ENCODE assay signal across 13 cellular contexts in genomic region chr12:113167868-113168267, GRCh38. TPM values are rescaled to one million over a fixed set of nuclear protein-coding genes. Genes with fewer than 3 reads are reported as not detected.
A peak's percentile ranks its signal among the peaks of the same experiment; 100 is the strongest.
DNase-seq lines count a peak whose midpoint lies in the region; ATAC-seq and TF ChIP-seq lines count a peak whose summit lies in the region.
"Had no signal": no experiment of that assay in that cellular context is flagged by ENCODE, and none has a peak within 500 bp of the region (broad histone marks: within the 10 kb centered on the region; RNA-seq: fewer than 3 reads in every experiment).

No MANE protein-coding gene starts in this region.

- peak; percentile 50 for DNase-seq in H7
- DNase-seq in ecto neural progenitor cell (ENCODE audit: low spot score) = peak; percentile 46
- no peak for DNase-seq in PC-3
- no peak for DNase-seq in stimulated activated effector memory CD8-positive, alpha-beta T cell treated with anti-CD3 and anti-CD28 coated beads, Interleukin-12 subunit alpha, Interleukin-12 subunit beta, amount 100 ng/mL, for 72 hours (ENCODE audit: low spot score in 2 of 2)
- DNase-seq: Caco-2; CD4-positive, alpha-beta T cell; GOT3; H9 had no signal

- H3K4me1 Mint-ChIP-seq in stimulated activated effector memory CD8-positive, alpha-beta T cell treated with anti-CD3 and anti-CD28 coated beads, Interleukin-12 subunit alpha, Interleukin-12 subunit beta, amount 100 ng/mL, for 72 hours = no peaks in the 10 kb centered on the region

- H3K9me2 ChIP-seq in PC-3 (replicated peaks; ENCODE audit: low read length) = no peaks in the 10 kb centered on the region

- TF ChIP-seq CTCF in PC-3 (conservative IDR thresholded peaks at IDR 0.05; ENCODE audit: low read depth, low read length) = no peak

- no peaks in the 10 kb centered on the region for H3K27me3 ChIP-seq in BLaER1
- H3K27me3 ChIP-seq in H7 (ENCODE audit: control insufficient read depth, insufficient read depth, low read length) = no peaks in the 10 kb centered on the region
- no peaks in the 10 kb centered on the region for H3K27me3 ChIP-seq in PC-3 (ENCODE audit: low read length)

- CTCF ChIA-PET in PC-3 (lab: Charles Lee) = no interaction called here

- H3K27ac ChIP-seq in BLaER1 = peak overlapping the region; percentile 94
- H3K27ac ChIP-seq in PC-3 (ENCODE audit: low read length) = no peak overlapping the region
- H3K27ac ChIP-seq: C4-2B, KMS-11 had no signal

- no TSS peak for BruUV-seq in PC-3 (replicated peaks; lab: Mats Ljungman, UMichigan)

- H2AFZ ChIP-seq in PC-3 (ENCODE audit: low read length) = no peak overlapping the region

- peaks cover 98% of the 10 kb centered on the region for H3K36me3 Mint-ChIP-seq in stimulated activated effector memory CD8-positive, alpha-beta T cell treated with anti-CD3 and anti-CD28 coated beads, Interleukin-12 subunit alpha, Interleukin-12 subunit beta, amount 100 ng/mL, for 72 hours

- H3K36me3 ChIP-seq in BLaER1 (peaks cover 100% of the 10 kb centered on the region), H7 (replicated peaks; ENCODE audit: control insufficient read depth, insufficient read depth, low read length) (peaks cover 38% of the 10 kb centered on the region), PC-3 (ENCODE audit: low read depth, low read length) (peaks cover 83% of the 10 kb centered on the region)

- H3F3A ChIP-seq in PC-3 (ENCODE audit: low read length, unreplicated experiment) = no peaks in the 10 kb centered on the region

- no peaks in the 10 kb centered on the region for H4K20me1 ChIP-seq in BLaER1
- peaks cover 4% of the 10 kb centered on the region; the same call in 1 of the 2 replicates for H4K20me1 ChIP-seq in PC-3 (ENCODE audit: low read length)

- H3K4me3 ChIP-seq in BLaER1 (no peak overlapping the region), H7 (ENCODE audit: insufficient read depth, low read depth, low read length) (no peak overlapping the region), PC-3 (ENCODE audit: low read length) (no peak overlapping the region)

- H3K9me3 Mint-ChIP-seq in stimulated activated effector memory CD8-positive, alpha-beta T cell treated with anti-CD3 and anti-CD28 coated beads, Interleukin-12 subunit alpha, Interleukin-12 subunit beta, amount 100 ng/mL, for 72 hours = no peaks in the 10 kb centered on the region
- H3K9me3 Mint-ChIP-seq: CD4-positive, alpha-beta T cell; H9 had no signal

- POLR2A ChIA-PET in PC-3 (lab: Charles Lee; ENCODE audit: unreplicated experiment) = interaction anchor here (0.6 kb wide), 1 partner anchor 11 kb away, joined by 3 read pairs; no protein-coding TSS in a partner anchor

- H3K27ac Mint-ChIP-seq in stimulated activated effector memory CD8-positive, alpha-beta T cell treated with anti-CD3 and anti-CD28 coated beads, Interleukin-12 subunit alpha, Interleukin-12 subunit beta, amount 100 ng/mL, for 72 hours = no peak overlapping the region
- H3K27ac Mint-ChIP-seq: B cell; CD4-positive, alpha-beta T cell; H9 had no signal

- ATAC-seq in PC-3 = no peak
- no peak for ATAC-seq in stimulated activated effector memory CD8-positive, alpha-beta T cell treated with anti-CD3 and anti-CD28 coated beads, Interleukin-12 subunit alpha, Interleukin-12 subunit beta, amount 100 ng/mL, for 72 hours

- H3K4me3 Mint-ChIP-seq in stimulated activated effector memory CD8-positive, alpha-beta T cell treated with anti-CD3 and anti-CD28 coated beads, Interleukin-12 subunit alpha, Interleukin-12 subunit beta, amount 100 ng/mL, for 72 hours = no peak overlapping the region
- H3K4me3 Mint-ChIP-seq: B cell; CD4-positive, alpha-beta T cell; H9 had no signal

- H3K4me1 ChIP-seq in BLaER1 (peaks cover 86% of the 10 kb centered on the region), PC-3 (ENCODE audit: insufficient read depth, low read length) (0 out of 2 replicates have a peak, but pooled peaks cover under 1% of the 10 kb centered on the region)
- H3K4me1 ChIP-seq: Caco-2 had no signal

- H3K9me3 ChIP-seq in BLaER1 (no peaks in the 10 kb centered on the region), PC-3 (ENCODE audit: low read length) (no peaks in the 10 kb centered on the region)
- H3K9me3 ChIP-seq: Caco-2 had no signal

- intact Hi-C loops in PC-3 (cut with micrococcal nuclease) = no loop called here

- H3K4me2 ChIP-seq in BLaER1 = no peak overlapping the region; the same call in 1 of the 2 replicates
- H3K4me2 ChIP-seq in PC-3 (ENCODE audit: low read length) = no peak overlapping the region
- H3K4me2 ChIP-seq: KMS-11 had no signal

- H3K79me2 ChIP-seq in PC-3 (ENCODE audit: low read length) = no peaks in the 10 kb centered on the region

- H3K9ac ChIP-seq in BLaER1 (no peak overlapping the region), PC-3 (ENCODE audit: low read length) (no peak overlapping the region)
- H3K9ac ChIP-seq: KMS-11 had no signal

RNA-seq across cellular contexts. Expression of gene DDX54, which starts 17.4 kb away (rescaled TPM):
- 93.9 and 101 TPM in 2 replicates for total RNA-seq in H7 (2014; rRNA removed; shearing (Covaris generic))
- total RNA-seq in PC-3 (2014; rRNA removed) = 158 and 309 TPM in 2 replicates

RNA-seq across cellular contexts. Expression of gene RITA1, which starts 17.7 kb away (rescaled TPM):
- 42.3 and 45.9 TPM in 2 replicates for total RNA-seq in H7 (2014; rRNA removed; shearing (Covaris generic))
- 66.8 and 71.6 TPM in 2 replicates for total RNA-seq in PC-3 (2014; rRNA removed)

RNA-seq across cellular contexts. Expression of gene CFAP73, which starts 18.3 kb away (rescaled TPM):
- 0.33 TPM in 1 of 2 replicates, not detected in the other for total RNA-seq in H7 (2014; rRNA removed; shearing (Covaris generic))
- total RNA-seq in PC-3 (2014; rRNA removed) = not detected in 2 replicates
- total RNA-seq: H9 had no signal

RNA-seq across cellular contexts. Expression of gene RASAL1, which starts 32.3 kb away (rescaled TPM):
- 4.4 and 4.5 TPM in 2 replicates for total RNA-seq in H7 (2014; rRNA removed; shearing (Covaris generic))
- 0.66 and 0.69 TPM in 2 replicates for total RNA-seq in PC-3 (2014; rRNA removed)
- total RNA-seq: A172, Caco-2 had no signal

RNA-seq across cellular contexts. Expression of gene TPCN1, which starts 53.4 kb away (rescaled TPM):
- 19.2 and 20.7 TPM in 2 replicates for total RNA-seq in H7 (2014; rRNA removed; shearing (Covaris generic))
- total RNA-seq in PC-3 (2014; rRNA removed) = 19.0 and 29.3 TPM in 2 replicates

Comparison
In these comparisons a context has a peak if more than half of its experiments do, and no peak if none do; other contexts are left out.
1. DNase-seq: peak in H7 (single experiment) and ecto neural progenitor cell (single experiment); none in PC-3 (single experiment) and stimulated activated effector memory CD8-positive, alpha-beta T cell treated with anti-CD3 and anti-CD28 coated beads, Interleukin-12 subunit alpha, Interleukin-12 subunit beta, amount 100 ng/mL, for 72 hours (0 of 2).